ENCODE assay signal across 1 cellular context in the genomic region with DNA sequence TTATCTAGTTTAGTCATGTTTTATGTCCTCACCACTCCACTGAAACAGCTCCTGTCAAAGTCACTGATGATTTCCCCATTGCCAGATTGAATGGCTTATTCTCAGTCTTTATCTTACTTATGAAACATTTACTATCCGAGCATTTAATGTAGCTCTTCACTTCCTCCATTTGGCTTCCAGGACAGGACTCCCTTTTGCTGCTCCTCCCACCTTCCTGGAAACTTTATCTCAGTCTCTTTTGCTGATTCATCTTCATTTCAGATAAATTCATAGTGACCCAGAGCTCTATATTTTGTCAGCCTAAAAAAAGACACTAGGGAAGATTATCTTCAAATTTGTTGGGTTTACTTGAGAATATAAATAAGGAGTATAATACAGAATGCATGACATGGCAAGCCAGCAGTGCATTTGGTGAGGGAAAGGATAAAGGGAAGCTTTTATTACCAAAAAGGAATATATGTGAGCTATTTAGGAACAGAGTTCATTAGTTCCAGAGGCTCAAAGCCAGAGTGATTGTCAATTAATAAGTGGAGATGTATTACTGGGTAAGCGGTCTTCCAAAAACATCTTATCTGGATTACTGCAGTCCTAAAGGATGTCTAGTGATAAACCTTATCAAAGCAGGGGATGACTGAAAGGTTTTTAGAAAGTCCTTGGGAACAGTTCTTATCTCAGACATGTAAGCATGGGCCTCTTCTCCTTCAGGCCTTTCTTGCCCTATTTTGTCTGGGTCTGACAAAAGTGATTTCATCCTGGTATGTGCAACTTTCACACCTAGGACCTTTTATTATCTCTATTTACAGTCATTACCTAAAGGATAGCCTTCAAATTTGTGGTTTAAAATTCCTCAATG.
TF ChIP-seq lines count a peak whose summit lies in the region.

No MANE protein-coding gene starts in this region.

TF ChIP-seq in K562, 482 proteins besides CTCF, POLR2A, EP300 and RAD21 (continued from another document and continues in another):
- TF ChIP-seq, protein P1, sequence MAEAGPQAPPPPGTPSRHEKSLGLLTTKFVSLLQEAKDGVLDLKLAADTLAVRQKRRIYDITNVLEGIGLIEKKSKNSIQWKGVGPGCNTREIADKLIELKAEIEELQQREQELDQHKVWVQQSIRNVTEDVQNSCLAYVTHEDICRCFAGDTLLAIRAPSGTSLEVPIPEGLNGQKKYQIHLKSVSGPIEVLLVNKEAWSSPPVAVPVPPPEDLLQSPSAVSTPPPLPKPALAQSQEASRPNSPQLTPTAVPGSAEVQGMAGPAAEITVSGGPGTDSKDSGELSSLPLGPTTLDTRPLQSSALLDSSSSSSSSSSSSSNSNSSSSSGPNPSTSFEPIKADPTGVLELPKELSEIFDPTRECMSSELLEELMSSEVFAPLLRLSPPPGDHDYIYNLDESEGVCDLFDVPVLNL (CRISPR knock-in tag; IDR thresholded peaks at IDR 0.05; ENCODE audit: low read depth): no peak
- TF ChIP-seq NCOA2 (IDR thresholded peaks at IDR 0.05; ENCODE audit: partially characterized antibody in 2 of 2) (no peak), RBBP5 (IDR thresholded peaks at IDR 0.05; ENCODE audit: borderline replicate concordance, insufficient read depth, low read length, poor library complexity, severe bottlenecking) (no peak), ZC3H8 (IDR thresholded peaks at IDR 0.05) (no peak), NONO (IDR thresholded peaks at IDR 0.05; ENCODE audit: low read depth in 2 of 2, low read length in 1 of 2) (peak in 1 of 2 experiments; percentile 25; a peak in 1 of 4 replicates), TARDBP (IDR thresholded peaks at IDR 0.05) (no peak), SNIP1 (IDR thresholded peaks at IDR 0.05; ENCODE audit: low read depth) (no peak), TRIM24 (IDR thresholded peaks at IDR 0.05) (no peak), ZNF717 (CRISPR knock-in tag; IDR thresholded peaks at IDR 0.05) (no peak), GABPB1 (CRISPR knock-in tag; IDR thresholded peaks at IDR 0.05) (no peak), TEAD1 (CRISPR knock-in tag; IDR thresholded peaks at IDR 0.05) (no peak), TAF1 (IDR thresholded peaks at IDR 0.05; ENCODE audit: control insufficient read depth, extremely low read depth, insufficient read depth, low read length, severe bottlenecking) (no peak), FOXK2 (conservative IDR thresholded peaks at IDR 0.05 in 1 of 2, IDR thresholded peaks at IDR 0.05 in 1 of 2; ENCODE audit: low read depth in 2 of 2) (no peak; a peak in 1 of 4 replicates), ARID2 (IDR thresholded peaks at IDR 0.05) (no peak), EGR1 (conservative IDR thresholded peaks at IDR 0.05) (no peak), TRIM28 (IDR thresholded peaks at IDR 0.05) (no peak), ZNF780A (CRISPR knock-in tag; IDR thresholded peaks at IDR 0.05) (no peak), KDM5B (IDR thresholded peaks at IDR 0.05; ENCODE audit: insufficient replicate concordance, low read depth, low read length) (no peak), ARNT (IDR thresholded peaks at IDR 0.05) (no peak), ADNP (tag; IDR thresholded peaks at IDR 0.05) (no peak; the same call in 1 of the 2 replicates), IRF2 (CRISPR knock-in tag; IDR thresholded peaks at IDR 0.05) (no peak), MEF2D (tag; conservative IDR thresholded peaks at IDR 0.05; ENCODE audit: low read depth) (no peak), NRF1 (conservative IDR thresholded peaks at IDR 0.05 in 1 of 2, IDR thresholded peaks at IDR 0.05 in 1 of 2) (no peak), CAMTA2 (CRISPR knock-in tag; conservative IDR thresholded peaks at IDR 0.05) (no peak), HLTF (IDR thresholded peaks at IDR 0.05) (no peak), PURB (CRISPR knock-in tag; IDR thresholded peaks at IDR 0.05; ENCODE audit: low read depth) (no peak), ZNF699 (CRISPR knock-in tag; IDR thresholded peaks at IDR 0.05; ENCODE audit: insufficient replicate concordance) (no peak), ZNF583 (CRISPR knock-in tag; IDR thresholded peaks at IDR 0.05) (no peak), C11orf30 (IDR thresholded peaks at IDR 0.05; ENCODE audit: low read depth) (peak; percentile 96), KLF6 (CRISPR knock-in tag; IDR thresholded peaks at IDR 0.05; ENCODE audit: borderline replicate concordance) (no peak), DPF2 (IDR thresholded peaks at IDR 0.05) (peak; percentile 88), FOXP1 (CRISPR knock-in tag; IDR thresholded peaks at IDR 0.05) (no peak)
- TF ChIP-seq, protein P2, sequence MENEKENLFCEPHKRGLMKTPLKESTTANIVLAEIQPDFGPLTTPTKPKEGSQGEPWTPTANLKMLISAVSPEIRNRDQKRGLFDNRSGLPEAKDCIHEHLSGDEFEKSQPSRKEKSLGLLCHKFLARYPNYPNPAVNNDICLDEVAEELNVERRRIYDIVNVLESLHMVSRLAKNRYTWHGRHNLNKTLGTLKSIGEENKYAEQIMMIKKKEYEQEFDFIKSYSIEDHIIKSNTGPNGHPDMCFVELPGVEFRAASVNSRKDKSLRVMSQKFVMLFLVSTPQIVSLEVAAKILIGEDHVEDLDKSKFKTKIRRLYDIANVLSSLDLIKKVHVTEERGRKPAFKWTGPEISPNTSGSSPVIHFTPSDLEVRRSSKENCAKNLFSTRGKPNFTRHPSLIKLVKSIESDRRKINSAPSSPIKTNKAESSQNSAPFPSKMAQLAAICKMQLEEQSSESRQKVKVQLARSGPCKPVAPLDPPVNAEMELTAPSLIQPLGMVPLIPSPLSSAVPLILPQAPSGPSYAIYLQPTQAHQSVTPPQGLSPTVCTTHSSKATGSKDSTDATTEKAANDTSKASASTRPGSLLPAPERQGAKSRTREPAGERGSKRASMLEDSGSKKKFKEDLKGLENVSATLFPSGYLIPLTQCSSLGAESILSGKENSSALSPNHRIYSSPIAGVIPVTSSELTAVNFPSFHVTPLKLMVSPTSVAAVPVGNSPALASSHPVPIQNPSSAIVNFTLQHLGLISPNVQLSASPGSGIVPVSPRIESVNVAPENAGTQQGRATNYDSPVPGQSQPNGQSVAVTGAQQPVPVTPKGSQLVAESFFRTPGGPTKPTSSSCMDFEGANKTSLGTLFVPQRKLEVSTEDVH (IDR thresholded peaks at IDR 0.05; ENCODE audit: low read depth, partially characterized antibody): peak; percentile 8
- TF ChIP-seq, protein P3, sequence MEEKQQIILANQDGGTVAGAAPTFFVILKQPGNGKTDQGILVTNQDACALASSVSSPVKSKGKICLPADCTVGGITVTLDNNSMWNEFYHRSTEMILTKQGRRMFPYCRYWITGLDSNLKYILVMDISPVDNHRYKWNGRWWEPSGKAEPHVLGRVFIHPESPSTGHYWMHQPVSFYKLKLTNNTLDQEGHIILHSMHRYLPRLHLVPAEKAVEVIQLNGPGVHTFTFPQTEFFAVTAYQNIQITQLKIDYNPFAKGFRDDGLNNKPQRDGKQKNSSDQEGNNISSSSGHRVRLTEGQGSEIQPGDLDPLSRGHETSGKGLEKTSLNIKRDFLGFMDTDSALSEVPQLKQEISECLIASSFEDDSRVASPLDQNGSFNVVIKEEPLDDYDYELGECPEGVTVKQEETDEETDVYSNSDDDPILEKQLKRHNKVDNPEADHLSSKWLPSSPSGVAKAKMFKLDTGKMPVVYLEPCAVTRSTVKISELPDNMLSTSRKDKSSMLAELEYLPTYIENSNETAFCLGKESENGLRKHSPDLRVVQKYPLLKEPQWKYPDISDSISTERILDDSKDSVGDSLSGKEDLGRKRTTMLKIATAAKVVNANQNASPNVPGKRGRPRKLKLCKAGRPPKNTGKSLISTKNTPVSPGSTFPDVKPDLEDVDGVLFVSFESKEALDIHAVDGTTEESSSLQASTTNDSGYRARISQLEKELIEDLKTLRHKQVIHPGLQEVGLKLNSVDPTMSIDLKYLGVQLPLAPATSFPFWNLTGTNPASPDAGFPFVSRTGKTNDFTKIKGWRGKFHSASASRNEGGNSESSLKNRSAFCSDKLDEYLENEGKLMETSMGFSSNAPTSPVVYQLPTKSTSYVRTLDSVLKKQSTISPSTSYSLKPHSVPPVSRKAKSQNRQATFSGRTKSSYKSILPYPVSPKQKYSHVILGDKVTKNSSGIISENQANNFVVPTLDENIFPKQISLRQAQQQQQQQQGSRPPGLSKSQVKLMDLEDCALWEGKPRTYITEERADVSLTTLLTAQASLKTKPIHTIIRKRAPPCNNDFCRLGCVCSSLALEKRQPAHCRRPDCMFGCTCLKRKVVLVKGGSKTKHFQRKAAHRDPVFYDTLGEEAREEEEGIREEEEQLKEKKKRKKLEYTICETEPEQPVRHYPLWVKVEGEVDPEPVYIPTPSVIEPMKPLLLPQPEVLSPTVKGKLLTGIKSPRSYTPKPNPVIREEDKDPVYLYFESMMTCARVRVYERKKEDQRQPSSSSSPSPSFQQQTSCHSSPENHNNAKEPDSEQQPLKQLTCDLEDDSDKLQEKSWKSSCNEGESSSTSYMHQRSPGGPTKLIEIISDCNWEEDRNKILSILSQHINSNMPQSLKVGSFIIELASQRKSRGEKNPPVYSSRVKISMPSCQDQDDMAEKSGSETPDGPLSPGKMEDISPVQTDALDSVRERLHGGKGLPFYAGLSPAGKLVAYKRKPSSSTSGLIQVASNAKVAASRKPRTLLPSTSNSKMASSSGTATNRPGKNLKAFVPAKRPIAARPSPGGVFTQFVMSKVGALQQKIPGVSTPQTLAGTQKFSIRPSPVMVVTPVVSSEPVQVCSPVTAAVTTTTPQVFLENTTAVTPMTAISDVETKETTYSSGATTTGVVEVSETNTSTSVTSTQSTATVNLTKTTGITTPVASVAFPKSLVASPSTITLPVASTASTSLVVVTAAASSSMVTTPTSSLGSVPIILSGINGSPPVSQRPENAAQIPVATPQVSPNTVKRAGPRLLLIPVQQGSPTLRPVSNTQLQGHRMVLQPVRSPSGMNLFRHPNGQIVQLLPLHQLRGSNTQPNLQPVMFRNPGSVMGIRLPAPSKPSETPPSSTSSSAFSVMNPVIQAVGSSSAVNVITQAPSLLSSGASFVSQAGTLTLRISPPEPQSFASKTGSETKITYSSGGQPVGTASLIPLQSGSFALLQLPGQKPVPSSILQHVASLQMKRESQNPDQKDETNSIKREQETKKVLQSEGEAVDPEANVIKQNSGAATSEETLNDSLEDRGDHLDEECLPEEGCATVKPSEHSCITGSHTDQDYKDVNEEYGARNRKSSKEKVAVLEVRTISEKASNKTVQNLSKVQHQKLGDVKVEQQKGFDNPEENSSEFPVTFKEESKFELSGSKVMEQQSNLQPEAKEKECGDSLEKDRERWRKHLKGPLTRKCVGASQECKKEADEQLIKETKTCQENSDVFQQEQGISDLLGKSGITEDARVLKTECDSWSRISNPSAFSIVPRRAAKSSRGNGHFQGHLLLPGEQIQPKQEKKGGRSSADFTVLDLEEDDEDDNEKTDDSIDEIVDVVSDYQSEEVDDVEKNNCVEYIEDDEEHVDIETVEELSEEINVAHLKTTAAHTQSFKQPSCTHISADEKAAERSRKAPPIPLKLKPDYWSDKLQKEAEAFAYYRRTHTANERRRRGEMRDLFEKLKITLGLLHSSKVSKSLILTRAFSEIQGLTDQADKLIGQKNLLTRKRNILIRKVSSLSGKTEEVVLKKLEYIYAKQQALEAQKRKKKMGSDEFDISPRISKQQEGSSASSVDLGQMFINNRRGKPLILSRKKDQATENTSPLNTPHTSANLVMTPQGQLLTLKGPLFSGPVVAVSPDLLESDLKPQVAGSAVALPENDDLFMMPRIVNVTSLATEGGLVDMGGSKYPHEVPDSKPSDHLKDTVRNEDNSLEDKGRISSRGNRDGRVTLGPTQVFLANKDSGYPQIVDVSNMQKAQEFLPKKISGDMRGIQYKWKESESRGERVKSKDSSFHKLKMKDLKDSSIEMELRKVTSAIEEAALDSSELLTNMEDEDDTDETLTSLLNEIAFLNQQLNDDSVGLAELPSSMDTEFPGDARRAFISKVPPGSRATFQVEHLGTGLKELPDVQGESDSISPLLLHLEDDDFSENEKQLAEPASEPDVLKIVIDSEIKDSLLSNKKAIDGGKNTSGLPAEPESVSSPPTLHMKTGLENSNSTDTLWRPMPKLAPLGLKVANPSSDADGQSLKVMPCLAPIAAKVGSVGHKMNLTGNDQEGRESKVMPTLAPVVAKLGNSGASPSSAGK (IDR thresholded peaks at IDR 0.05): no peak
- TF ChIP-seq, protein P4, sequence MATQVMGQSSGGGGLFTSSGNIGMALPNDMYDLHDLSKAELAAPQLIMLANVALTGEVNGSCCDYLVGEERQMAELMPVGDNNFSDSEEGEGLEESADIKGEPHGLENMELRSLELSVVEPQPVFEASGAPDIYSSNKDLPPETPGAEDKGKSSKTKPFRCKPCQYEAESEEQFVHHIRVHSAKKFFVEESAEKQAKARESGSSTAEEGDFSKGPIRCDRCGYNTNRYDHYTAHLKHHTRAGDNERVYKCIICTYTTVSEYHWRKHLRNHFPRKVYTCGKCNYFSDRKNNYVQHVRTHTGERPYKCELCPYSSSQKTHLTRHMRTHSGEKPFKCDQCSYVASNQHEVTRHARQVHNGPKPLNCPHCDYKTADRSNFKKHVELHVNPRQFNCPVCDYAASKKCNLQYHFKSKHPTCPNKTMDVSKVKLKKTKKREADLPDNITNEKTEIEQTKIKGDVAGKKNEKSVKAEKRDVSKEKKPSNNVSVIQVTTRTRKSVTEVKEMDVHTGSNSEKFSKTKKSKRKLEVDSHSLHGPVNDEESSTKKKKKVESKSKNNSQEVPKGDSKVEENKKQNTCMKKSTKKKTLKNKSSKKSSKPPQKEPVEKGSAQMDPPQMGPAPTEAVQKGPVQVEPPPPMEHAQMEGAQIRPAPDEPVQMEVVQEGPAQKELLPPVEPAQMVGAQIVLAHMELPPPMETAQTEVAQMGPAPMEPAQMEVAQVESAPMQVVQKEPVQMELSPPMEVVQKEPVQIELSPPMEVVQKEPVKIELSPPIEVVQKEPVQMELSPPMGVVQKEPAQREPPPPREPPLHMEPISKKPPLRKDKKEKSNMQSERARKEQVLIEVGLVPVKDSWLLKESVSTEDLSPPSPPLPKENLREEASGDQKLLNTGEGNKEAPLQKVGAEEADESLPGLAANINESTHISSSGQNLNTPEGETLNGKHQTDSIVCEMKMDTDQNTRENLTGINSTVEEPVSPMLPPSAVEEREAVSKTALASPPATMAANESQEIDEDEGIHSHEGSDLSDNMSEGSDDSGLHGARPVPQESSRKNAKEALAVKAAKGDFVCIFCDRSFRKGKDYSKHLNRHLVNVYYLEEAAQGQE (CRISPR knock-in tag; IDR thresholded peaks at IDR 0.05; ENCODE audit: low read depth): no peak
- TF ChIP-seq, protein P5, sequence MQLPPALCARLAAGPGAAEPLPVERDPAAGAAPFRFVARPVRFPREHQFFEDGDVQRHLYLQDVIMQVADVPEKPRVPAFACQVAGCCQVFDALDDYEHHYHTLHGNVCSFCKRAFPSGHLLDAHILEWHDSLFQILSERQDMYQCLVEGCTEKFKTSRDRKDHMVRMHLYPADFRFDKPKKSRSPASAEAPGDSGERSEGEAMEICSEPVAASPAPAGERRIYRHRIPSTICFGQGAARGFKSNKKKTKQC (CRISPR knock-in tag; IDR thresholded peaks at IDR 0.05): no peak
- TF ChIP-seq, protein P6, sequence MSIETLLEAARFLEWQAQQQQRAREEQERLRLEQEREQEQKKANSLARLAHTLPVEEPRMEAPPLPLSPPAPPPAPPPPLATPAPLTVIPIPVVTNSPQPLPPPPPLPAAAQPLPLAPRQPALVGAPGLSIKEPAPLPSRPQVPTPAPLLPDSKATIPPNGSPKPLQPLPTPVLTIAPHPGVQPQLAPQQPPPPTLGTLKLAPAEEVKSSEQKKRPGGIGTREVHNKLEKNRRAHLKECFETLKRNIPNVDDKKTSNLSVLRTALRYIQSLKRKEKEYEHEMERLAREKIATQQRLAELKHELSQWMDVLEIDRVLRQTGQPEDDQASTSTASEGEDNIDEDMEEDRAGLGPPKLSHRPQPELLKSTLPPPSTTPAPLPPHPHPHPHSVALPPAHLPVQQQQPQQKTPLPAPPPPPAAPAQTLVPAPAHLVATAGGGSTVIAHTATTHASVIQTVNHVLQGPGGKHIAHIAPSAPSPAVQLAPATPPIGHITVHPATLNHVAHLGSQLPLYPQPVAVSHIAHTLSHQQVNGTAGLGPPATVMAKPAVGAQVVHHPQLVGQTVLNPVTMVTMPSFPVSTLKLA (conservative IDR thresholded peaks at IDR 0.05): peak in 1 of 2 experiments; percentile 31; a peak in 2 of 4 replicates
